In genomic region chr11:86869531-86869930, GRCh38 we compare ENCODE assay signal across 15 cellular contexts.
DNase-seq lines count a peak whose midpoint lies in the region; ATAC-seq and TF ChIP-seq lines count a peak whose summit lies in the region.
"Had no signal": no experiment of that assay in that cellular context is flagged by ENCODE, and none has a peak within 500 bp of the region (broad histone marks: within the 10 kb centered on the region; RNA-seq: fewer than 3 reads in every experiment).

No MANE protein-coding gene starts in this region.

- no peak overlapping the region for H3K27ac ChIP-seq in osteoblast (ENCODE audit: low read depth, low read length)
- H3K27ac ChIP-seq: SK-N-MC, transverse colon had no signal

- H3K4me1 ChIP-seq in osteoblast (ENCODE audit: insufficient read depth, low read length), result no peaks in the 10 kb centered on the region
- H3K4me1 ChIP-seq: transverse colon had no signal

- no peak overlapping the region for H3K4me2 ChIP-seq in osteoblast (ENCODE audit: insufficient read depth, low read length)

- H3K36me3 ChIP-seq in osteoblast (ENCODE audit: insufficient read depth, low read length), result no peaks in the 10 kb centered on the region
- H3K36me3 ChIP-seq: transverse colon had no signal

- ATAC-seq in GM18502 (IDR thresholded peaks at IDR 0.05; ENCODE audit: poor library complexity, unreplicated experiment) (peak; percentile 8), HG03432 (IDR thresholded peaks at IDR 0.05; ENCODE audit: unreplicated experiment) (peak; percentile 7), HG02840 (IDR thresholded peaks at IDR 0.05; ENCODE audit: low FRiP score, unreplicated experiment) (no peak), GM21447 (IDR thresholded peaks at IDR 0.05; ENCODE audit: unreplicated experiment) (no peak)

- peak overlapping the region; percentile 19 for H2AFZ ChIP-seq in osteoblast (ENCODE audit: low read length)

- no peaks in the 10 kb centered on the region for H3K79me2 ChIP-seq in osteoblast (ENCODE audit: insufficient read depth, low read length)

- no peak overlapping the region for H3K4me3 ChIP-seq in osteoblast (ENCODE audit: insufficient read depth, low read length)
- H3K4me3 ChIP-seq: GM12878, SK-N-MC, transverse colon had no signal

- no peaks in the 10 kb centered on the region for H4K20me1 ChIP-seq in osteoblast (ENCODE audit: insufficient read depth, low read length)

- no peak for TF ChIP-seq CTCF in osteoblast (IDR thresholded peaks at IDR 0.05; ENCODE audit: extremely low read depth, low read depth, low read length)

- H3K9me3 ChIP-seq in osteoblast (ENCODE audit: low read depth, low read length), result no peaks in the 10 kb centered on the region
- H3K9me3 ChIP-seq: transverse colon had no signal

- H3K27me3 ChIP-seq in osteoblast (ENCODE audit: insufficient read depth, low read length), result no peaks in the 10 kb centered on the region
- H3K27me3 ChIP-seq: transverse colon had no signal

- DNase-seq in astrocyte of the hippocampus (ENCODE audit: low read depth, low spot score), result peak; percentile 4
- DNase-seq in osteoblast (ENCODE audit: insufficient read length, low spot score, missing footprints), result no peak
- no peak for DNase-seq in HuH-7 (ENCODE audit: low spot score)
- DNase-seq in mucosa of gallbladder (ENCODE audit: low spot score), result no peak
- DNase-seq: activated B cell treated with CpG ODN at 0.5 μM for 24 hours; effector memory CD4-positive, alpha-beta T cell; MV-4-11; naive B cell had no signal

Comparison
In these comparisons a context has a peak if more than half of its experiments do, and no peak if none do; other contexts are left out.
1. ATAC-seq: peak in GM18502 (single experiment) and HG03432 (single experiment); none in HG02840 (single experiment) and GM21447 (single experiment).